ENCODE assay signal across 16 cellular contexts in the genomic region with DNA sequence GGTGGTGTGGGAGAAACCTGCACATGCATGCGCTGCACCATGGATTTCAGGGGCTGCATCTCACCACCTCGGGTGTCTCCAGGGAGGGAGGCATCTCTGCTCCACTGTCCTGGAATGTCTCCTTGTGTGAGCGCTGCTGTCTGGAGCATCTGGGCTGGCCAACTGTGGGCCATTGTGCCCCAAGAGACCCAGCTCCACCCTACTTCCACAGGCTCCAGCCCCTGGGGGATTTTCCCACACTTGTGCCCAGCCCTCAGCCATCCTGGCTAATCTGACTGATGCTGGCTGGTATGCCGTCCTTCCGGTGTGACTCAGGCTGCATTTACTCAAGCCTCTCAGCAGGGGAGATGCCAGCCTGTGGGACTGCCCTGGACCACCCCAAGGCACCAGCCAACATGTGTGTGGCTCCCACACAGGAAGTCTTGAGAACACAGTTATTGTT.
DNase-seq lines count a peak whose midpoint lies in the region; ATAC-seq, FAIRE-seq and TF ChIP-seq lines count a peak whose summit lies in the region.
"Had no signal": no experiment of that assay in that cellular context is flagged by ENCODE, and none has a peak within 500 bp of the region (broad histone marks: within the 10 kb centered on the region; RNA-seq: fewer than 3 reads in every experiment).

No MANE protein-coding gene starts in this region.

- H3K9ac ChIP-seq in K562 (ENCODE audit: insufficient read depth in 1 of 2, low read depth in 2 of 2, low read length in 2 of 2): no peak overlapping the region

- H3K4me1 ChIP-seq in K562 (replicated peaks in 1 of 2; ENCODE audit: control insufficient read depth in 2 of 2, insufficient read depth in 2 of 2, low read length in 2 of 2) (peaks cover 5 to 36% of the 10 kb centered on the region in 2 experiments; a peak in 3 of 5 replicates), lower lobe of right lung (no peaks in the 10 kb centered on the region)
- H3K4me1 ChIP-seq: Caco-2, uterus had no signal

- ATAC-seq in Right ventricle myocardium inferior (no peak), left ventricle myocardium superior (no peak), K562 (no peak), lower lobe of right lung (no peak)

- no peaks in the 10 kb centered on the region for H3K9me1 ChIP-seq in K562 (ENCODE audit: control insufficient read depth, insufficient read depth, low read length)

- no peak for TF ChIP-seq EP300 in K562 (IDR thresholded peaks at IDR 0.05; ENCODE audit: low read length)

- WGBS in K562 (ENCODE audit: insufficient coverage, low coverage, missing lambda C conversion rate): 23% methylated on average over 5 of the region's 5 CpGs

- no peak overlapping the region for H3K4me2 ChIP-seq in K562 (ENCODE audit: insufficient read depth, low read length)

- CTCF ChIA-PET in K562 (lab: Yijun Ruan, JAX; ENCODE audit: low intra/inter-chr PET ratio): no interaction called here

- BruUV-seq in K562 (replicated peaks; lab: Mats Ljungman, UMichigan): no TSS peak

- TF ChIP-seq CTCF in K562 (IDR thresholded peaks at IDR 0.05 in 2 of 3, conservative IDR thresholded peaks at IDR 0.05 in 1 of 3; ENCODE audit: insufficient read depth in 2 of 3, low read depth in 1 of 3, low read length in 3 of 3): no peak
- TF ChIP-seq CTCF in lower lobe of right lung (IDR thresholded peaks at IDR 0.05): no peak

- H2AFZ ChIP-seq in K562 (ENCODE audit: low read depth, low read length): no peak overlapping the region

- in situ Hi-C loops in K562 (cut with MboI): loop anchor here (10.0 kb wide), 1 partner anchor 110 kb away; a partner anchor contains a TSS

- DNase-seq in Right ventricle myocardium inferior (ENCODE audit: missing footprints) (peak; percentile 40), left ventricle myocardium superior (no peak), K562 (ENCODE audit: extremely low read depth in 1 of 4, low spot score in 3 of 4) (no peak), lower lobe of right lung (peak; percentile 24), urothelium cell line (ENCODE audit: low spot score) (peak; percentile 42), dedifferentiated amniotic fluid mesenchymal stem cell (ENCODE audit: extremely low spot score) (no peak)
- no peak for DNase-seq in stimulated activated naive CD4-positive, alpha-beta T cell (lab: John Stamatoyannopoulos, UW)
- DNase-seq in stimulated activated CD8-positive, alpha-beta memory T cell treated with anti-CD3 and anti-CD28 coated beads, Interleukin-4, amount 100 ng/mL, for 48 hours: no peak
- DNase-seq: IMR-90; NCI-H1436; NCI-H345; stimulated activated CD4-positive, alpha-beta T cell treated with anti-CD3 and anti-CD28 coated beads, Interleukin-2, amount 100 ng/mL, for 24 hours had no signal

- TF ChIP-seq RAD21 in K562 (CRISPR knock-in tag; conservative IDR thresholded peaks at IDR 0.05 in 1 of 2, IDR thresholded peaks at IDR 0.05 in 1 of 2): no peak

- H3K9me3 ChIP-seq in K562 (replicated peaks; ENCODE audit: control insufficient read depth, insufficient read depth, low read depth, low read length) (peaks cover 8% of the 10 kb centered on the region; the same call in 1 of the 2 replicates), lower lobe of right lung (no peaks in the 10 kb centered on the region)
- H3K9me3 ChIP-seq: Caco-2, uterus had no signal

- TF ChIP-seq POLR2A in K562 (conservative IDR thresholded peaks at IDR 0.05): no peak

- FAIRE-seq in K562 (lab: Jason Lieb, UNC): no peak
- FAIRE-seq in urothelium cell line (lab: Jason Lieb, UNC): no peak
- FAIRE-seq: endometrium had no signal

- no peak overlapping the region for H3K27ac ChIP-seq in K562 (ENCODE audit: extremely low read depth, low read depth, low read length)
- no peak overlapping the region for H3K27ac ChIP-seq in lower lobe of right lung
- H3K27ac ChIP-seq: uterus, VCaP had no signal

- H3K36me3 ChIP-seq in K562 (ENCODE audit: control insufficient read depth, insufficient read depth, low read length): no peaks in the 10 kb centered on the region; the same call in 2 of the 3 replicates
- peaks cover 17% of the 10 kb centered on the region for H3K36me3 ChIP-seq in lower lobe of right lung
- H3K36me3 ChIP-seq: uterus had no signal

- H3K27me3 ChIP-seq in K562 (ENCODE audit: control insufficient read depth in 2 of 2, insufficient read depth in 2 of 2, low read length in 2 of 2) (peaks cover 4 to 34% of the 10 kb centered on the region in 2 experiments; a peak in 3 of 5 replicates), lower lobe of right lung (ENCODE audit: low read depth) (no peaks in the 10 kb centered on the region)
- H3K27me3 ChIP-seq: uterus had no signal

- H3K79me2 ChIP-seq in K562 (ENCODE audit: control insufficient read depth, insufficient read depth, low read length): no peaks in the 10 kb centered on the region

- no peak overlapping the region for H3K4me3 ChIP-seq in K562
- no peak overlapping the region for H3K4me3 ChIP-seq in lower lobe of right lung
- H3K4me3 ChIP-seq: uterus had no signal

- POLR2A ChIA-PET in K562 (lab: Yijun Ruan, JAX): interaction anchor here (0.7 to 1.2 kb wide), 2 partner anchors 9 to 11 kb away, joined by 3 to 4 read pairs; no protein-coding TSS in a partner anchor

- intact Hi-C loops in Right ventricle myocardium inferior (cut with DNase I): no loop called here
- intact Hi-C loops in left ventricle myocardium superior (cut with micrococcal nuclease): no loop called here
- intact Hi-C loops in K562 (cut with micrococcal nuclease): loop anchor here (5.0 kb wide), 1 partner anchor 48 kb away; no protein-coding TSS in a partner anchor
- intact Hi-C loops in lower lobe of right lung (cut with DNase I): no loop called here

- no peaks in the 10 kb centered on the region for H4K20me1 ChIP-seq in K562 (replicated peaks; ENCODE audit: control insufficient read depth, insufficient read depth, low read length)

TF ChIP-seq in K562, 482 proteins besides CTCF, POLR2A, EP300 and RAD21:
- TF ChIP-seq STAG1 (CRISPR knock-in tag; IDR thresholded peaks at IDR 0.05; ENCODE audit: borderline replicate concordance) (0 out of 2 replicates have a peak, but pooled peaks have one; percentile 9), TRIM28 (IDR thresholded peaks at IDR 0.05) (peak; percentile 70; the same call in 1 of the 2 replicates), SMARCC2 (IDR thresholded peaks at IDR 0.05; ENCODE audit: low read depth) (no peak), ZFP1 (CRISPR knock-in tag; IDR thresholded peaks at IDR 0.05) (no peak), TCF3 (CRISPR knock-in tag; IDR thresholded peaks at IDR 0.05) (no peak), HDAC6 (IDR thresholded peaks at IDR 0.05; ENCODE audit: low read depth, low read length) (0 out of 2 replicates have a peak, but pooled peaks have one; percentile 31), ZNF75A (CRISPR knock-in tag; IDR thresholded peaks at IDR 0.05) (peak; percentile 94), ARHGAP35 (IDR thresholded peaks at IDR 0.05; ENCODE audit: partially characterized antibody) (no peak)
- TF ChIP-seq, protein P1, sequence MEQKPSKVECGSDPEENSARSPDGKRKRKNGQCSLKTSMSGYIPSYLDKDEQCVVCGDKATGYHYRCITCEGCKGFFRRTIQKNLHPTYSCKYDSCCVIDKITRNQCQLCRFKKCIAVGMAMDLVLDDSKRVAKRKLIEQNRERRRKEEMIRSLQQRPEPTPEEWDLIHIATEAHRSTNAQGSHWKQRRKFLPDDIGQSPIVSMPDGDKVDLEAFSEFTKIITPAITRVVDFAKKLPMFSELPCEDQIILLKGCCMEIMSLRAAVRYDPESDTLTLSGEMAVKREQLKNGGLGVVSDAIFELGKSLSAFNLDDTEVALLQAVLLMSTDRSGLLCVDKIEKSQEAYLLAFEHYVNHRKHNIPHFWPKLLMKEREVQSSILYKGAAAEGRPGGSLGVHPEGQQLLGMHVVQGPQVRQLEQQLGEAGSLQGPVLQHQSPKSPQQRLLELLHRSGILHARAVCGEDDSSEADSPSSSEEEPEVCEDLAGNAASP (IDR thresholded peaks at IDR 0.05): no peak
- TF ChIP-seq, protein P2, sequence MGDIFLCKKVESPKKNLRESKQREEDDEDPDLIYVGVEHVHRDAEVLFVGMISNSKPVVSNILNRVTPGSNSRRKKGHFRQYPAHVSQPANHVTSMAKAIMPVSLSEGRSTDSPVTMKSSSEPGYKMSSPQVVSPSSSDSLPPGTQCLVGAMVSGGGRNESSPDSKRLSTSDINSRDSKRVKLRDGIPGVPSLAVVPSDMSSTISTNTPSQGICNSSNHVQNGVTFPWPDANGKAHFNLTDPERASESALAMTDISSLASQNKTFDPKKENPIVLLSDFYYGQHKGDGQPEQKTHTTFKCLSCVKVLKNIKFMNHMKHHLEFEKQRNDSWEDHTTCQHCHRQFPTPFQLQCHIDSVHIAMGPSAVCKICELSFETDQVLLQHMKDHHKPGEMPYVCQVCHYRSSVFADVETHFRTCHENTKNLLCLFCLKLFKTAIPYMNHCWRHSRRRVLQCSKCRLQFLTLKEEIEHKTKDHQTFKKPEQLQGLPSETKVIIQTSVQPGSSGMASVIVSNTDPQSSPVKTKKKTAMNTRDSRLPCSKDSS (IDR thresholded peaks at IDR 0.05; ENCODE audit: low read depth, partially characterized antibody): peak; percentile 45
- TF ChIP-seq, protein P3, sequence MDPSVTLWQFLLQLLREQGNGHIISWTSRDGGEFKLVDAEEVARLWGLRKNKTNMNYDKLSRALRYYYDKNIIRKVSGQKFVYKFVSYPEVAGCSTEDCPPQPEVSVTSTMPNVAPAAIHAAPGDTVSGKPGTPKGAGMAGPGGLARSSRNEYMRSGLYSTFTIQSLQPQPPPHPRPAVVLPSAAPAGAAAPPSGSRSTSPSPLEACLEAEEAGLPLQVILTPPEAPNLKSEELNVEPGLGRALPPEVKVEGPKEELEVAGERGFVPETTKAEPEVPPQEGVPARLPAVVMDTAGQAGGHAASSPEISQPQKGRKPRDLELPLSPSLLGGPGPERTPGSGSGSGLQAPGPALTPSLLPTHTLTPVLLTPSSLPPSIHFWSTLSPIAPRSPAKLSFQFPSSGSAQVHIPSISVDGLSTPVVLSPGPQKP (CRISPR knock-in tag; IDR thresholded peaks at IDR 0.05): no peak
TF ChIP-seq in K562: peak in this region for 5.

Comparison
In these comparisons a context has a peak if more than half of its experiments do, and no peak if none do; other contexts are left out.
1. DNase-seq: peak in Right ventricle myocardium inferior (single experiment), lower lobe of right lung (single experiment) and urothelium cell line (single experiment); none in left ventricle myocardium superior (single experiment), K562 (0 of 4), dedifferentiated amniotic fluid mesenchymal stem cell (single experiment), stimulated activated naive CD4-positive, alpha-beta T cell (0 of 6) and stimulated activated CD8-positive, alpha-beta memory T cell treated with anti-CD3 and anti-CD28 coated beads, Interleukin-4, amount 100 ng/mL, for 48 hours (single experiment).